In genomic region chr2:178522950-178523595, GRCh38 we compare ENCODE assay signal across 1 cellular context.
TF ChIP-seq lines count a peak whose summit lies in the region.

No MANE protein-coding gene starts in this region.

TF ChIP-seq in SK-N-SH, 30 proteins besides CTCF, POLR2A, EP300 and RAD21 (continued from another document):
- TF ChIP-seq NFIC (IDR thresholded peaks at IDR 0.05; ENCODE audit: borderline replicate concordance) (no peak), ELF1 (IDR thresholded peaks at IDR 0.05) (peak; percentile 71), TEAD4 (IDR thresholded peaks at IDR 0.05; ENCODE audit: borderline replicate concordance, insufficient read depth) (no peak), CHD2 (IDR thresholded peaks at IDR 0.05; ENCODE audit: low read length, partially characterized antibody) (peak; percentile 85), POLR2AphosphoS5 (IDR thresholded peaks at IDR 0.05; ENCODE audit: low read depth, low read length) (peak; percentile 95), ZBTB33 (IDR thresholded peaks at IDR 0.05; ENCODE audit: borderline replicate concordance, low read depth) (peak; percentile 6; the same call in 1 of the 2 replicates), TAF1 (IDR thresholded peaks at IDR 0.05; ENCODE audit: borderline replicate concordance, low read depth, low read length) (peak; percentile 88), RFX5 (IDR thresholded peaks at IDR 0.05; ENCODE audit: low read length) (peak; percentile 71; the same call in 1 of the 2 replicates), MXI1 (IDR thresholded peaks at IDR 0.05; ENCODE audit: low read depth, low read length) (peak; percentile 77), SIN3A (IDR thresholded peaks at IDR 0.05; ENCODE audit: borderline replicate concordance, low read depth, low read length) (peak; percentile 22; the same call in 1 of the 2 replicates), RXRA (IDR thresholded peaks at IDR 0.05; ENCODE audit: borderline replicate concordance, low read depth) (no peak)
- TF ChIP-seq, protein P1, sequence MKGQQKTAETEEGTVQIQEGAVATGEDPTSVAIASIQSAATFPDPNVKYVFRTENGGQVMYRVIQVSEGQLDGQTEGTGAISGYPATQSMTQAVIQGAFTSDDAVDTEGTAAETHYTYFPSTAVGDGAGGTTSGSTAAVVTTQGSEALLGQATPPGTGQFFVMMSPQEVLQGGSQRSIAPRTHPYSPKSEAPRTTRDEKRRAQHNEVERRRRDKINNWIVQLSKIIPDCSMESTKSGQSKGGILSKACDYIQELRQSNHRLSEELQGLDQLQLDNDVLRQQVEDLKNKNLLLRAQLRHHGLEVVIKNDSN (IDR thresholded peaks at IDR 0.05; ENCODE audit: borderline replicate concordance, low read depth): no peak
- TF ChIP-seq, protein P2, sequence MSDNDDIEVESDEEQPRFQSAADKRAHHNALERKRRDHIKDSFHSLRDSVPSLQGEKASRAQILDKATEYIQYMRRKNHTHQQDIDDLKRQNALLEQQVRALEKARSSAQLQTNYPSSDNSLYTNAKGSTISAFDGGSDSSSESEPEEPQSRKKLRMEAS (IDR thresholded peaks at IDR 0.05; ENCODE audit: low read depth): peak; percentile 79
